Comparison of ENCODE assay signal across 10 cellular contexts in the genomic region with DNA sequence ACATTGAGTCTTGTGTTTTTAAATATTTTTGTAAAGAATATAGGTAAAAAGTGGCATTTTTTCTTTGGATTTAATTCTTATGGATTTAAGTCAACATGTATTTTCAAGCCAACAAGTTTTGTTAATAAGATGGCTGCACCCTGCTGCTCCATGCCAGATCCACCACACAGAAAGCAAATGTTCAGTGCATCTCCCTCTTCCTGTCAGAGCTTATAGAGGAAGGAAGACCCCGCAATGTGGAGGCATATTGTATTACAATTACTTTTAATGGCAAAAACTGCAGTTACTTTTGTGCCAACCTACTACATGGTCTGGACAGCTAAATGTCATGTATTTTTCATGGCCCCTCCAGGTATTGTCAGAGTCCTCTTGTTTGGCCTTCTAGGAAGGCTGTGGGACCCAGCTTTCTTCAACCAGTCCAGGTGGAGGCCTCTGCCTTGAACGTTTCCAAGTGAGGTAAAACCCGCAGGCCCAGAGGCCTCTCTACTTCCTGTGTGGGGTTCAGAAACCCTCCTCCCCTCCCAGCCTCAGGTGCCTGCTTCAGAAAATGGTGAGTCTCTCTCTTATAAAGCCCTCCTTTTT. TPM values are rescaled to one million over a fixed set of nuclear protein-coding genes. Genes with fewer than 3 reads are reported as not detected.
DNase-seq lines count a peak whose midpoint lies in the region; ATAC-seq, FAIRE-seq and TF ChIP-seq lines count a peak whose summit lies in the region.
"Had no signal": no experiment of that assay in that cellular context is flagged by ENCODE, and none has a peak within 500 bp of the region (broad histone marks: within the 10 kb centered on the region; RNA-seq: fewer than 3 reads in every experiment).

Gene CD3E, plus strand, starts transcription at position 504 of the 582 bp plus-strand sequence. CDS start 223 bp downstream, outside the sequence.

- DNase-seq in GM18507 (ENCODE audit: extremely low spot score, insufficient read length, low read depth) (no peak), breast epithelium (ENCODE audit: low spot score in 2 of 2) (no peak), GM19238 (ENCODE audit: insufficient read length, low spot score) (no peak)
- peak; percentile 34 to 66 for DNase-seq in activated CD4-positive, alpha-beta T cell treated with anti-CD3 and anti-CD28 coated beads, Interleukin-2, amount 50 U/mL, for 24 hours (ENCODE audit: low read depth in 1 of 2, low spot score in 1 of 2)
- peak; percentile 68 for DNase-seq in activated naive CD8-positive, alpha-beta T cell treated with anti-CD3 and anti-CD28 coated beads, Interleukin-2, amount 50 U/mL, for 24 hours
- peak; percentile 56 for DNase-seq in stimulated activated CD4-positive, alpha-beta T cell treated with anti-CD3 and anti-CD28 coated beads, Interleukin-4, amount 100 ng/mL, for 1 hour

- intact Hi-C loops in breast epithelium (cut with DNase I; ENCODE audit: low total_unique reads) = no loop called here

- no peaks in the 10 kb centered on the region for H3K27me3 Mint-ChIP-seq in activated naive CD8-positive, alpha-beta T cell treated with anti-CD3 and anti-CD28 coated beads, Interleukin-2, amount 50 U/mL, for 24 hours

- no peaks in the 10 kb centered on the region for H3K9me3 Mint-ChIP-seq in activated naive CD8-positive, alpha-beta T cell treated with anti-CD3 and anti-CD28 coated beads, Interleukin-2, amount 50 U/mL, for 24 hours

- peak; percentile 74 for ATAC-seq in activated naive CD8-positive, alpha-beta T cell treated with anti-CD3 and anti-CD28 coated beads, Interleukin-2, amount 50 U/mL, for 24 hours
- ATAC-seq in GM21576 (IDR thresholded peaks at IDR 0.05; ENCODE audit: unreplicated experiment) (no peak), HG02852 (IDR thresholded peaks at IDR 0.05; ENCODE audit: unreplicated experiment) (no peak)

- H3K36me3 ChIP-seq in breast epithelium = no peaks in the 10 kb centered on the region

- H3K27ac Mint-ChIP-seq in activated naive CD8-positive, alpha-beta T cell treated with anti-CD3 and anti-CD28 coated beads, Interleukin-2, amount 50 U/mL, for 24 hours = peak within 1 kb of the TSS; percentile 98

- H3K4me3 Mint-ChIP-seq in activated naive CD8-positive, alpha-beta T cell treated with anti-CD3 and anti-CD28 coated beads, Interleukin-2, amount 50 U/mL, for 24 hours = peak within 1 kb of the TSS; percentile 97

- H3K9me3 ChIP-seq in breast epithelium = no peaks in the 10 kb centered on the region

- H3K27me3 ChIP-seq in breast epithelium = peaks cover 0 to 5% of the 10 kb centered on the region in 2 donors

- peaks cover 45% of the 10 kb centered on the region for H3K36me3 Mint-ChIP-seq in activated naive CD8-positive, alpha-beta T cell treated with anti-CD3 and anti-CD28 coated beads, Interleukin-2, amount 50 U/mL, for 24 hours (ENCODE audit: low read depth)

- no peak for TF ChIP-seq POLR2A in breast epithelium (IDR thresholded peaks at IDR 0.05)

- no peak within 1 kb of the TSS for H3K4me3 ChIP-seq in breast epithelium

- FAIRE-seq in GM18507 (lab: Jason Lieb, UNC) = peak; percentile 15

- no peaks in the 10 kb centered on the region for H3K4me1 ChIP-seq in breast epithelium

- H3K27ac ChIP-seq in breast epithelium = no peak within 1 kb of the TSS
- H3K27ac ChIP-seq: epithelial cell of prostate had no signal

- TF ChIP-seq CTCF in breast epithelium (IDR thresholded peaks at IDR 0.05) = no peak

- peaks cover 74% of the 10 kb centered on the region for H3K4me1 Mint-ChIP-seq in activated naive CD8-positive, alpha-beta T cell treated with anti-CD3 and anti-CD28 coated beads, Interleukin-2, amount 50 U/mL, for 24 hours

RNA-seq across cellular contexts. Expression of gene CD3E, which starts in this region (rescaled TPM):
- 1 to 10 TPM in 2 of 3 donors, under 1 TPM in 1; 0.66 to 6.0 (median 2.1) TPM for total RNA-seq in breast epithelium
- total RNA-seq: renal cortical epithelial cell had no signal

Comparison
In these comparisons a context has a peak if more than half of its experiments do, and no peak if none do; other contexts are left out.
1. DNase-seq: peak in activated CD4-positive, alpha-beta T cell treated with anti-CD3 and anti-CD28 coated beads, Interleukin-2, amount 50 U/mL, for 24 hours (2 of 2), activated naive CD8-positive, alpha-beta T cell treated with anti-CD3 and anti-CD28 coated beads, Interleukin-2, amount 50 U/mL, for 24 hours (single experiment) and stimulated activated CD4-positive, alpha-beta T cell treated with anti-CD3 and anti-CD28 coated beads, Interleukin-4, amount 100 ng/mL, for 1 hour (single experiment); none in GM18507 (single experiment), breast epithelium (0 of 2) and GM19238 (single experiment).